1 cellular context compared by ENCODE assay signal in genomic region chr22:38489142-38489541, GRCh38.
TF ChIP-seq lines count a peak whose summit lies in the region.

No MANE protein-coding gene starts in this region.

TF ChIP-seq in K562, 482 proteins besides CTCF, POLR2A, EP300 and RAD21:
- TF ChIP-seq RBM22 (IDR thresholded peaks at IDR 0.05; ENCODE audit: low read depth, low read length, poor library complexity, severe bottlenecking) (no peak), RBFOX2 (IDR thresholded peaks at IDR 0.05; ENCODE audit: low read depth, low read length) (peak; percentile 30; the same call in 1 of the 2 replicates)
